Comparison of ENCODE assay signal across 1 cellular context in genomic region chr3:129595544-129596193, GRCh38.
TF ChIP-seq lines count a peak whose summit lies in the region.

No MANE protein-coding gene starts in this region.

TF ChIP-seq in H1, 55 proteins besides CTCF, POLR2A, EP300 and RAD21 (continued from another document):
- no peak for TF ChIP-seq ATF2 (IDR thresholded peaks at IDR 0.05; ENCODE audit: low read length)
- peak in 1 of 2 experiments; percentile 80; a peak in 1 of 4 replicates for TF ChIP-seq HDAC2 (IDR thresholded peaks at IDR 0.05; ENCODE audit: borderline replicate concordance in 1 of 2, low read depth in 2 of 2, low read length in 2 of 2)
- TF ChIP-seq BRCA1 (IDR thresholded peaks at IDR 0.05; ENCODE audit: low read depth, low read length) = no peak
- TF ChIP-seq BCL11A (IDR thresholded peaks at IDR 0.05; ENCODE audit: low read depth in 2 of 2, low read length in 2 of 2) = no peak
- no peak for TF ChIP-seq CEBPB (IDR thresholded peaks at IDR 0.05; ENCODE audit: low read depth, low read length)
- peak; percentile 82; the same call in 1 of the 2 replicates for TF ChIP-seq KDM1A (IDR thresholded peaks at IDR 0.05; ENCODE audit: borderline replicate concordance, low read length)
- no peak for TF ChIP-seq SP1 (IDR thresholded peaks at IDR 0.05; ENCODE audit: low read depth, low read length)
TF ChIP-seq in H1: peak in this region for 2.
